ENCODE assay signal across 2 cellular contexts in the genomic region with DNA sequence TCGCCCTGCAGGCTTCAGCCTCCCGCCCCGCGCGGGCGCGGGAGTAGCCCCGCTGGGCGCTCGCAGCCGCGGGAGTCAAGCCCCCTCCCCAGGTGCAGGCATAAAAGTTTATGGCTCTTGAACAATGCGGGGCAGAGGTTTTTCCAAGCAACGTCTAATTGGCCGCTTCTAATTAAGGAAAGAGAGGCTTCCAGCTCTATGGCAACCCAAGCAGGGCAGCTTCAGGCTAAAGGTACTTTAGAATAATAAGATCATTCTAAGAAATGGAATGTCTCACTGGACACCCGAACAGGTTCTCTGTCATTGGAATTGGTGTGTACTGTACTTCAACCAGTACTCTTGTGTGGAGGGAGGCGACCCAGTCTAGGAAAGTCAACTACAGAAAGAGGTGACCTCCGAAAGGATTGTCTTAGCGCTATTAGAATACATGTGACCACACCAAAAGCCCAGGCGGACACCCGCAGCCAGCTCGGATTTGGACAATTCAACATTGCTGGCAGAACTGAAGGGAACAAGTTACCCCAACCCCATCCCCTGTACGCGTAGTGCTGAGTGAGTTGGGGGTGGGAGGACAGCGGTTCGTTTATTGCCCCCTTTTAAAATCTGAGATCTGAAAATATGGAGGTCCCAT.
TF ChIP-seq lines count a peak whose summit lies in the region.

No MANE protein-coding gene starts in this region.

TF ChIP-seq in SK-N-SH, 30 proteins besides CTCF, POLR2A, EP300 and RAD21 (continued from another document):
- TF ChIP-seq ZBTB33 (IDR thresholded peaks at IDR 0.05; ENCODE audit: borderline replicate concordance, low read depth) (no peak), POLR2AphosphoS5 (IDR thresholded peaks at IDR 0.05; ENCODE audit: low read depth, low read length) (no peak), FOXJ3 (CRISPR knock-in tag; IDR thresholded peaks at IDR 0.05) (no peak), SIN3A (IDR thresholded peaks at IDR 0.05; ENCODE audit: borderline replicate concordance, low read depth, low read length) (no peak), RCOR1 (IDR thresholded peaks at IDR 0.05; ENCODE audit: low read length) (no peak), RFX5 (IDR thresholded peaks at IDR 0.05; ENCODE audit: low read length) (no peak)
- TF ChIP-seq, protein P1, sequence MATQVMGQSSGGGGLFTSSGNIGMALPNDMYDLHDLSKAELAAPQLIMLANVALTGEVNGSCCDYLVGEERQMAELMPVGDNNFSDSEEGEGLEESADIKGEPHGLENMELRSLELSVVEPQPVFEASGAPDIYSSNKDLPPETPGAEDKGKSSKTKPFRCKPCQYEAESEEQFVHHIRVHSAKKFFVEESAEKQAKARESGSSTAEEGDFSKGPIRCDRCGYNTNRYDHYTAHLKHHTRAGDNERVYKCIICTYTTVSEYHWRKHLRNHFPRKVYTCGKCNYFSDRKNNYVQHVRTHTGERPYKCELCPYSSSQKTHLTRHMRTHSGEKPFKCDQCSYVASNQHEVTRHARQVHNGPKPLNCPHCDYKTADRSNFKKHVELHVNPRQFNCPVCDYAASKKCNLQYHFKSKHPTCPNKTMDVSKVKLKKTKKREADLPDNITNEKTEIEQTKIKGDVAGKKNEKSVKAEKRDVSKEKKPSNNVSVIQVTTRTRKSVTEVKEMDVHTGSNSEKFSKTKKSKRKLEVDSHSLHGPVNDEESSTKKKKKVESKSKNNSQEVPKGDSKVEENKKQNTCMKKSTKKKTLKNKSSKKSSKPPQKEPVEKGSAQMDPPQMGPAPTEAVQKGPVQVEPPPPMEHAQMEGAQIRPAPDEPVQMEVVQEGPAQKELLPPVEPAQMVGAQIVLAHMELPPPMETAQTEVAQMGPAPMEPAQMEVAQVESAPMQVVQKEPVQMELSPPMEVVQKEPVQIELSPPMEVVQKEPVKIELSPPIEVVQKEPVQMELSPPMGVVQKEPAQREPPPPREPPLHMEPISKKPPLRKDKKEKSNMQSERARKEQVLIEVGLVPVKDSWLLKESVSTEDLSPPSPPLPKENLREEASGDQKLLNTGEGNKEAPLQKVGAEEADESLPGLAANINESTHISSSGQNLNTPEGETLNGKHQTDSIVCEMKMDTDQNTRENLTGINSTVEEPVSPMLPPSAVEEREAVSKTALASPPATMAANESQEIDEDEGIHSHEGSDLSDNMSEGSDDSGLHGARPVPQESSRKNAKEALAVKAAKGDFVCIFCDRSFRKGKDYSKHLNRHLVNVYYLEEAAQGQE (IDR thresholded peaks at IDR 0.05; ENCODE audit: low read depth, low read length) = no peak

TF ChIP-seq in SK-N-SH treated with all-trans-retinoic acid at 6 μM for 48 hours, 23 proteins besides CTCF, POLR2A, EP300 and RAD21 (continued from another document):
- TF ChIP-seq, protein P2, sequence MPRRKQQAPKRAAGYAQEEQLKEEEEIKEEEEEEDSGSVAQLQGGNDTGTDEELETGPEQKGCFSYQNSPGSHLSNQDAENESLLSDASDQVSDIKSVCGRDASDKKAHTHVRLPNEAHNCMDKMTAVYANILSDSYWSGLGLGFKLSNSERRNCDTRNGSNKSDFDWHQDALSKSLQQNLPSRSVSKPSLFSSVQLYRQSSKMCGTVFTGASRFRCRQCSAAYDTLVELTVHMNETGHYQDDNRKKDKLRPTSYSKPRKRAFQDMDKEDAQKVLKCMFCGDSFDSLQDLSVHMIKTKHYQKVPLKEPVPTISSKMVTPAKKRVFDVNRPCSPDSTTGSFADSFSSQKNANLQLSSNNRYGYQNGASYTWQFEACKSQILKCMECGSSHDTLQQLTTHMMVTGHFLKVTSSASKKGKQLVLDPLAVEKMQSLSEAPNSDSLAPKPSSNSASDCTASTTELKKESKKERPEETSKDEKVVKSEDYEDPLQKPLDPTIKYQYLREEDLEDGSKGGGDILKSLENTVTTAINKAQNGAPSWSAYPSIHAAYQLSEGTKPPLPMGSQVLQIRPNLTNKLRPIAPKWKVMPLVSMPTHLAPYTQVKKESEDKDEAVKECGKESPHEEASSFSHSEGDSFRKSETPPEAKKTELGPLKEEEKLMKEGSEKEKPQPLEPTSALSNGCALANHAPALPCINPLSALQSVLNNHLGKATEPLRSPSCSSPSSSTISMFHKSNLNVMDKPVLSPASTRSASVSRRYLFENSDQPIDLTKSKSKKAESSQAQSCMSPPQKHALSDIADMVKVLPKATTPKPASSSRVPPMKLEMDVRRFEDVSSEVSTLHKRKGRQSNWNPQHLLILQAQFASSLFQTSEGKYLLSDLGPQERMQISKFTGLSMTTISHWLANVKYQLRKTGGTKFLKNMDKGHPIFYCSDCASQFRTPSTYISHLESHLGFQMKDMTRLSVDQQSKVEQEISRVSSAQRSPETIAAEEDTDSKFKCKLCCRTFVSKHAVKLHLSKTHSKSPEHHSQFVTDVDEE (CRISPR knock-in tag; IDR thresholded peaks at IDR 0.05) = no peak
- TF ChIP-seq BACH2 (CRISPR knock-in tag; IDR thresholded peaks at IDR 0.05; ENCODE audit: borderline replicate concordance) (no peak), ZNF70 (CRISPR knock-in tag; IDR thresholded peaks at IDR 0.05) (no peak), POU6F1 (CRISPR knock-in tag; IDR thresholded peaks at IDR 0.05; ENCODE audit: borderline replicate concordance, low read depth) (no peak), ZFP30 (CRISPR knock-in tag; IDR thresholded peaks at IDR 0.05) (no peak), GLIS3 (CRISPR knock-in tag; IDR thresholded peaks at IDR 0.05) (no peak), PATZ1 (CRISPR knock-in tag; IDR thresholded peaks at IDR 0.05; ENCODE audit: borderline replicate concordance) (no peak), TCF4 (CRISPR knock-in tag; IDR thresholded peaks at IDR 0.05; ENCODE audit: borderline replicate concordance) (no peak), ZNF8 (CRISPR knock-in tag; IDR thresholded peaks at IDR 0.05) (no peak), ZC3H10 (CRISPR knock-in tag; IDR thresholded peaks at IDR 0.05) (no peak), RARB (CRISPR knock-in tag; IDR thresholded peaks at IDR 0.05) (no peak), PPARA (CRISPR knock-in tag; IDR thresholded peaks at IDR 0.05; ENCODE audit: borderline replicate concordance) (no peak), TOX (CRISPR knock-in tag; IDR thresholded peaks at IDR 0.05; ENCODE audit: borderline replicate concordance) (no peak), OSR1 (CRISPR knock-in tag; IDR thresholded peaks at IDR 0.05) (no peak), ISL1 (CRISPR knock-in tag; IDR thresholded peaks at IDR 0.05) (no peak), ZNF565 (CRISPR knock-in tag; conservative IDR thresholded peaks at IDR 0.05; ENCODE audit: low read depth) (no peak)
- TF ChIP-seq, protein P3, sequence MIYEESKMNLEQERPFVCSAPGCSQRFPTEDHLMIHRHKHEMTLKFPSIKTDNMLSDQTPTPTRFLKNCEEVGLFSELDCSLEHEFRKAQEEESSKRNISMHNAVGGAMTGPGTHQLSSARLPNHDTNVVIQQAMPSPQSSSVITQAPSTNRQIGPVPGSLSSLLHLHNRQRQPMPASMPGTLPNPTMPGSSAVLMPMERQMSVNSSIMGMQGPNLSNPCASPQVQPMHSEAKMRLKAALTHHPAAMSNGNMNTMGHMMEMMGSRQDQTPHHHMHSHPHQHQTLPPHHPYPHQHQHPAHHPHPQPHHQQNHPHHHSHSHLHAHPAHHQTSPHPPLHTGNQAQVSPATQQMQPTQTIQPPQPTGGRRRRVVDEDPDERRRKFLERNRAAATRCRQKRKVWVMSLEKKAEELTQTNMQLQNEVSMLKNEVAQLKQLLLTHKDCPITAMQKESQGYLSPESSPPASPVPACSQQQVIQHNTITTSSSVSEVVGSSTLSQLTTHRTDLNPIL (CRISPR knock-in tag; IDR thresholded peaks at IDR 0.05; ENCODE audit: low read depth) = no peak
